27 cellular contexts compared by ENCODE assay signal in genomic region chr20:33650111-33650752, GRCh38. TPM values are rescaled to one million over a fixed set of nuclear protein-coding genes. Genes with fewer than 3 reads are reported as not detected.
A peak's percentile ranks its signal among the peaks of the same experiment; 100 is the strongest.
DNase-seq lines count a peak whose midpoint lies in the region; ATAC-seq, FAIRE-seq and TF ChIP-seq lines count a peak whose summit lies in the region.
"Had no signal": no experiment of that assay in that cellular context is flagged by ENCODE, and none has a peak within 500 bp of the region (broad histone marks: within the 10 kb centered on the region; RNA-seq: fewer than 3 reads in every experiment).

No MANE protein-coding gene starts in this region.

- H3K9me3 ChIP-seq in kidney (ENCODE audit: control insufficient read depth in 1 of 2, low read length in 2 of 2) (no peaks in the 10 kb centered on the region), spleen (no peaks in the 10 kb centered on the region)

- no peak overlapping the region for H3K4me3 ChIP-seq in kidney (ENCODE audit: low read length in 2 of 2)
- no peak overlapping the region for H3K4me3 ChIP-seq in spleen
- H3K4me3 ChIP-seq: GM23338 had no signal

- H3K4me1 ChIP-seq in kidney (ENCODE audit: control insufficient read depth in 1 of 2, insufficient read depth in 1 of 2, low read depth in 1 of 2, low read length in 2 of 2) (peaks cover 20 to 25% of the 10 kb centered on the region in 2 donors), spleen (peaks cover 0 to 39% (median 17%) of the 10 kb centered on the region in 6 donors)

- DNase-seq in NCI-H524 (lab: John Stamatoyannopoulos, UW) (peak; percentile 36 to 66), NCI-H524 treated with DMSO at 0.1 percent for 48 hours (lab: John Stamatoyannopoulos, UW) (no peak), NCI-H69 (lab: John Stamatoyannopoulos, UW) (peak; percentile 53), kidney (peak; percentile 52), spleen (peak; percentile 54), NCI-H2029 (lab: John Stamatoyannopoulos, UW) (no peak), NCI-H345 (lab: John Stamatoyannopoulos, UW) (no peak)
- DNase-seq: activated CD4-positive, alpha-beta T cell treated with anti-CD3 and anti-CD28 coated beads for 4 hours; activated T-cell treated with anti-CD3 and anti-CD28 coated beads, Interleukin-2, amount 50 U/mL, for 24 hours; CD4-positive, alpha-beta T cell; cerebellar nuclear complex; HFFc6; naive thymus-derived CD4-positive, alpha-beta T cell; NCI-H1092; NCI-H1930; occipital lobe; stimulated activated CD4-positive, alpha-beta T cell treated with anti-CD3 and anti-CD28 coated beads, Interleukin-2, amount 100 ng/mL, for 48 hours had no signal

- H3K9ac ChIP-seq in kidney (ENCODE audit: low read length in 2 of 2), result no peak overlapping the region

- H3K27ac ChIP-seq in kidney (ENCODE audit: low read depth in 2 of 2, low read length in 2 of 2), result no peak overlapping the region
- H3K27ac ChIP-seq in spleen, result no peak overlapping the region

- no peaks in the 10 kb centered on the region for H3K27me3 ChIP-seq in spleen (replicated peaks in 1 of 7)

- no peak for FAIRE-seq in kidney (lab: Jason Lieb, UNC)
- FAIRE-seq: endothelial cell of umbilical vein had no signal

- TF ChIP-seq POLR2A in spleen (IDR thresholded peaks at IDR 0.05), result no peak

- intact Hi-C loops in kidney (cut with DNase I), result loop anchor here (10.0 kb wide), 1 partner anchor 195 kb away; no protein-coding TSS in a partner anchor
- intact Hi-C loops in spleen (cut with DNase I; ENCODE audit: low total_unique reads), result loop anchor here (5.0 kb wide), 1 partner anchor 193 kb away; no protein-coding TSS in a partner anchor

- H3K36me3 ChIP-seq in kidney (ENCODE audit: control insufficient read depth in 1 of 2, insufficient read depth in 2 of 2, low read length in 2 of 2) (peaks cover 4 to 11% of the 10 kb centered on the region in 2 donors), spleen (peaks cover 0 to 35% (median 11%) of the 10 kb centered on the region in 6 donors)

- TF ChIP-seq CTCF in kidney (IDR thresholded peaks at IDR 0.05; ENCODE audit: borderline replicate concordance, extremely low read depth, insufficient read depth) (no peak), spleen (IDR thresholded peaks at IDR 0.05 in 8 of 11, conservative IDR thresholded peaks at IDR 0.05 in 3 of 11) (no peak)

- ATAC-seq in HG03342 (IDR thresholded peaks at IDR 0.05; ENCODE audit: unreplicated experiment), result no peak
- ATAC-seq: GM23338; left lobe of liver; naive thymus-derived CD4-positive, alpha-beta T cell had no signal

- WGBS in spleen, 5 donors, result 90 to 94% (median 93%) methylated on average over 11 of the region's 11 CpGs

RNA-seq across cellular contexts. Expression of gene C20orf144, which starts 11.9 kb away (rescaled TPM):
- total RNA-seq in kidney (0.16 TPM), spleen (under 1 TPM in 1 of 7 donors, not detected in 6; 0.14 TPM)
- polyA plus RNA-seq in kidney (ENCODE audit: insufficient read depth, low read depth, low replicate concordance) (not detected), spleen (under 1 TPM in 2 of 3 donors, not detected in 1; 0.06 to 0.09 TPM)
- total RNA-seq: A172, endothelial cell of umbilical vein, left lobe of liver, occipital lobe, renal cortical epithelial cell, Right ventricle myocardium inferior, temporal lobe had no signal
- polyA plus RNA-seq: endothelial cell of umbilical vein, IgD-negative memory B cell had no signal

RNA-seq across cellular contexts. Expression of gene ACTL10, which starts 16.5 kb away (rescaled TPM):
- total RNA-seq in kidney (3.0 TPM), spleen (1 to 10 TPM; 1.1 to 3.5 (median 2.0) TPM)
- polyA plus RNA-seq in kidney (ENCODE audit: insufficient read depth, low read depth, low replicate concordance) (1.7 TPM), spleen (1 to 10 TPM; 1.3 to 3.5 (median 2.9) TPM)
- total RNA-seq: A172, G401 had no signal

RNA-seq across cellular contexts. Expression of gene NECAB3, which starts 24.0 kb away (rescaled TPM):
- total RNA-seq in kidney (19.7 TPM), spleen (10 to 100 TPM; 14.0 to 39.0 (median 18.8) TPM)
- polyA plus RNA-seq in kidney (ENCODE audit: insufficient read depth, low read depth, low replicate concordance) (35.6 TPM), spleen (10 to 100 TPM in 2 of 3 donors, 1 to 10 TPM in 1; 8.6 to 22.7 (median 11.0) TPM)

RNA-seq across cellular contexts. Expression of gene E2F1, which starts 36.0 kb away (rescaled TPM):
- total RNA-seq in kidney (1.5 TPM), spleen (1 to 10 TPM; 2.5 to 6.9 (median 4.5) TPM)
- polyA plus RNA-seq in kidney (ENCODE audit: insufficient read depth, low read depth, low replicate concordance) (0.90 TPM), spleen (1 to 10 TPM; 3.4 to 6.2 (median 5.6) TPM)

Comparison
In these comparisons a context has a peak if more than half of its experiments do, and no peak if none do; other contexts are left out.
1. DNase-seq: peak in NCI-H524 (2 of 2), NCI-H69 (single experiment), kidney (single experiment) and spleen (single experiment); none in NCI-H524 treated with DMSO at 0.1 percent for 48 hours (single experiment), NCI-H2029 (single experiment) and NCI-H345 (single experiment).